ENCODE assay signal across 16 cellular contexts in genomic region chr1:228161381-228161780, GRCh38. TPM values are rescaled to one million over a fixed set of nuclear protein-coding genes. Genes with fewer than 3 reads are reported as not detected.
DNase-seq lines count a peak whose midpoint lies in the region; TF ChIP-seq lines count a peak whose summit lies in the region.
"Had no signal": no experiment of that assay in that cellular context is flagged by ENCODE, and none has a peak within 500 bp of the region (broad histone marks: within the 10 kb centered on the region; RNA-seq: fewer than 3 reads in every experiment).

No MANE protein-coding gene starts in this region.

- WGBS in ectodermal cell, 2 experiments = 78 to 80% methylated on average over 6 of the region's 7 CpGs

- peak overlapping the region; percentile 61 for H3K4me3 Mint-ChIP-seq in neural crest cell
- H3K4me3 Mint-ChIP-seq: activated naive CD8-positive, alpha-beta T cell; natural killer cell; WTC11 had no signal

- H3K27me3 Mint-ChIP-seq in neural crest cell (ENCODE audit: low read depth) = peaks cover 3% of the 10 kb centered on the region
- H3K27me3 Mint-ChIP-seq: activated naive CD8-positive, alpha-beta T cell had no signal

- H3K4me1 ChIP-seq in left ventricle myocardium inferior (peaks cover 51% of the 10 kb centered on the region), ectodermal cell (ENCODE audit: control insufficient read depth, insufficient read depth, low read length) (peaks cover 11% of the 10 kb centered on the region), vagina (peaks cover 51% of the 10 kb centered on the region)

- TF ChIP-seq POLR2A in vagina (IDR thresholded peaks at IDR 0.05) = no peak

- H3K27ac ChIP-seq in left ventricle myocardium inferior (replicated peaks) = peak overlapping the region; percentile 98
- H3K27ac ChIP-seq in ectodermal cell (ENCODE audit: insufficient read depth, low read depth, low read length, poor library complexity, severe bottlenecking) = peak overlapping the region; percentile 50
- H3K27ac ChIP-seq in vagina = peak overlapping the region; percentile 99

- intact Hi-C loops in left ventricle myocardium inferior (cut with micrococcal nuclease) (no loop called here), cardiac septum (cut with DNase I) (no loop called here), vagina (cut with DNase I) (loop anchor here (10.0 kb wide), 1 partner anchor 77 kb away; the partner anchor contains the start of gene ARF1)

- peaks cover 13% of the 10 kb centered on the region for H3K4me1 Mint-ChIP-seq in neural crest cell

- no peaks in the 10 kb centered on the region for H3K9me3 Mint-ChIP-seq in neural crest cell
- H3K9me3 Mint-ChIP-seq: natural killer cell, WTC11 had no signal

- H3K9me3 ChIP-seq in left ventricle myocardium inferior (replicated peaks) (no peaks in the 10 kb centered on the region), ectodermal cell (ENCODE audit: control insufficient read depth, low read length) (no peaks in the 10 kb centered on the region), vagina (no peaks in the 10 kb centered on the region)

- TF ChIP-seq CTCF in left ventricle myocardium inferior (IDR thresholded peaks at IDR 0.05; ENCODE audit: borderline replicate concordance) (no peak), neural crest cell (conservative IDR thresholded peaks at IDR 0.05) (no peak), vagina (IDR thresholded peaks at IDR 0.05) (no peak)

- H3K4me3 ChIP-seq in left ventricle myocardium inferior (no peak overlapping the region), ectodermal cell (ENCODE audit: insufficient read depth, low read depth, low read length) (no peak overlapping the region), vagina (no peak overlapping the region)

- no peak for DNase-seq in left ventricle myocardium inferior
- DNase-seq in cardiac septum (ENCODE audit: low spot score) = no peak
- no peak for DNase-seq in neural crest cell (ENCODE audit: low read depth, low spot score)
- DNase-seq in vagina (ENCODE audit: extremely low spot score in 2 of 2) = no peak
- no peak for DNase-seq in NCI-H345 (lab: John Stamatoyannopoulos, UW)
- DNase-seq in NCI-H526 (lab: John Stamatoyannopoulos, UW) = no peak
- DNase-seq in NCI-H526 treated with DMSO at 0.1 percent for 48 hours (lab: John Stamatoyannopoulos, UW) = no peak
- DNase-seq: central memory CD4-positive, alpha-beta T cell; DMS153; head of caudate nucleus; natural killer cell; NCI-H2081 treated with DMSO at 0.1 percent for 48 hours; stimulated activated CD4-positive, alpha-beta T cell treated with anti-CD3 and anti-CD28 coated beads, Interleukin-2, amount 100 ng/mL, for 48 hours had no signal

- H3K27ac Mint-ChIP-seq in neural crest cell (ENCODE audit: unreplicated experiment) = no peak overlapping the region
- H3K27ac Mint-ChIP-seq: natural killer cell, WTC11 had no signal

- H3K36me3 Mint-ChIP-seq in neural crest cell (ENCODE audit: low read depth) = no peaks in the 10 kb centered on the region
- H3K36me3 Mint-ChIP-seq: activated naive CD8-positive, alpha-beta T cell; natural killer cell; WTC11 had no signal

- H3K27me3 ChIP-seq in left ventricle myocardium inferior (ENCODE audit: low read depth) (peaks cover 15% of the 10 kb centered on the region), ectodermal cell (ENCODE audit: control insufficient read depth, insufficient read depth, low read length, poor library complexity, severe bottlenecking) (peaks cover 28% of the 10 kb centered on the region), vagina (no peaks in the 10 kb centered on the region)

- no peaks in the 10 kb centered on the region for H3K36me3 ChIP-seq in left ventricle myocardium inferior
- no peaks in the 10 kb centered on the region for H3K36me3 ChIP-seq in ectodermal cell (ENCODE audit: control insufficient read depth, insufficient read depth, low read length)
- no peaks in the 10 kb centered on the region for H3K36me3 ChIP-seq in vagina

RNA-seq across cellular contexts. Expression of gene IBA57, which starts 4.2 kb away (rescaled TPM):
- 15.0 TPM for total RNA-seq in left ventricle myocardium inferior
- total RNA-seq in cardiac septum = 16.6 TPM
- 6.3 TPM for polyA plus RNA-seq in ectodermal cell (2013, experiment 1 of 4)
- 5.9 TPM for polyA plus RNA-seq in ectodermal cell (2013, experiment 2 of 4)
- 3.5 TPM for polyA plus RNA-seq in ectodermal cell (2013, experiment 3 of 4)
- polyA plus RNA-seq in ectodermal cell (2013, experiment 4 of 4) = 4.3 TPM
- 8.3 and 10.4 TPM in 2 replicates for total RNA-seq in neural crest cell
- 3.4 TPM for total RNA-seq in vagina

RNA-seq across cellular contexts. Expression of gene GJC2, which starts 11.7 kb away (rescaled TPM):
- total RNA-seq in left ventricle myocardium inferior (1.0 TPM), cardiac septum (1.6 TPM), neural crest cell (0.65 and 0.68 TPM in 2 replicates), vagina (4.4 TPM)
- polyA plus RNA-seq in ectodermal cell (2013, experiment 1 of 4) = 0.63 TPM
- polyA plus RNA-seq in ectodermal cell (2013, experiment 2 of 4) = 0.62 TPM
- polyA plus RNA-seq in ectodermal cell (2013, experiment 3 of 4) = 0.64 TPM
- polyA plus RNA-seq in ectodermal cell (2013, experiment 4 of 4) = 0.36 TPM

RNA-seq across cellular contexts. Expression of gene GUK1, which starts 21.3 kb away (rescaled TPM):
- total RNA-seq in left ventricle myocardium inferior = 150 TPM
- total RNA-seq in cardiac septum = 213 TPM
- 99.6 TPM for polyA plus RNA-seq in ectodermal cell (2013, experiment 1 of 4)
- 91.8 TPM for polyA plus RNA-seq in ectodermal cell (2013, experiment 2 of 4)
- polyA plus RNA-seq in ectodermal cell (2013, experiment 3 of 4) = 107 TPM
- polyA plus RNA-seq in ectodermal cell (2013, experiment 4 of 4) = 114 TPM
- total RNA-seq in neural crest cell = 114 and 115 TPM in 2 replicates
- total RNA-seq in vagina = 299 TPM

RNA-seq across cellular contexts. Expression of gene OBSCN, which starts 46.5 kb away (rescaled TPM):
- total RNA-seq in left ventricle myocardium inferior (316 TPM), cardiac septum (396 TPM), neural crest cell (40.1 and 46.5 TPM in 2 replicates), vagina (35.8 TPM)
- 18.2 TPM for polyA plus RNA-seq in ectodermal cell (2013, experiment 1 of 4)
- 30.8 TPM for polyA plus RNA-seq in ectodermal cell (2013, experiment 2 of 4)
- 19.0 TPM for polyA plus RNA-seq in ectodermal cell (2013, experiment 3 of 4)
- polyA plus RNA-seq in ectodermal cell (2013, experiment 4 of 4) = 32.0 TPM

RNA-seq across cellular contexts. Expression of gene MRPL55, which starts 52.3 kb away (rescaled TPM):
- 51.0 TPM for total RNA-seq in left ventricle myocardium inferior
- 39.7 TPM for total RNA-seq in cardiac septum
- polyA plus RNA-seq in ectodermal cell (2013, experiment 1 of 4) = 61.8 TPM
- polyA plus RNA-seq in ectodermal cell (2013, experiment 2 of 4) = 50.4 TPM
- 52.6 TPM for polyA plus RNA-seq in ectodermal cell (2013, experiment 3 of 4)
- polyA plus RNA-seq in ectodermal cell (2013, experiment 4 of 4) = 56.9 TPM
- total RNA-seq in neural crest cell = 61.9 and 67.3 TPM in 2 replicates
- 73.7 TPM for total RNA-seq in vagina
